In genomic region chr16:3152273-3153076, GRCh38 we compare ENCODE assay signal across 8 cellular contexts. TPM values are rescaled to one million over a fixed set of nuclear protein-coding genes. Genes with fewer than 3 reads are reported as not detected.
DNase-seq lines count a peak whose midpoint lies in the region; ATAC-seq and TF ChIP-seq lines count a peak whose summit lies in the region.

No MANE protein-coding gene starts in this region.

- CTCF ChIA-PET in AG04449 (lab: Yijun Ruan, JAX), result interaction anchor here (1.2 to 10.3 kb wide), 4 partner anchors 10 to 18 kb away, joined by 3 to 206 read pairs (median 9); partner anchors contain the start of gene ZNF213

- DNase-seq in AG04449 (ENCODE audit: low read depth, low spot score), result peak; percentile 70
- DNase-seq in H4 (ENCODE audit: low spot score), result peak; percentile 88
- peak; percentile 89 for DNase-seq in NCI-H2196 (lab: John Stamatoyannopoulos, UW; ENCODE audit: unreplicated experiment)
- peak; percentile 66 for DNase-seq in central memory CD4-positive, alpha-beta T cell
- peak; percentile 97 for DNase-seq in islet precursor cell
- peak; percentile 89 to 94 for DNase-seq in stimulated activated CD4-positive, alpha-beta T cell treated with anti-CD3 and anti-CD28 coated beads, Interleukin-12 subunit alpha, Interleukin-12 subunit beta, amount 100 ng/mL, for 24 hours (ENCODE audit: low read depth in 2 of 2)

- no peak for ATAC-seq in HG02970 (IDR thresholded peaks at IDR 0.05; ENCODE audit: low FRiP score, unreplicated experiment)

- peak overlapping the region; percentile 66 for H3K4me3 ChIP-seq in AG04449 (ENCODE audit: low read depth, low read length)
- peak overlapping the region; percentile 66 for H3K4me3 ChIP-seq in WI38 (ENCODE audit: low read depth, low read length)

- peak; percentile 48 for TF ChIP-seq CTCF in AG04449 (IDR thresholded peaks at IDR 0.05; ENCODE audit: insufficient read depth, low read length, missing control alignments)
- TF ChIP-seq CTCF in WI38 (IDR thresholded peaks at IDR 0.05; ENCODE audit: low read depth, low read length), result peak; percentile 24; the same call in 1 of the 2 replicates

- POLR2A ChIA-PET in AG04449 (lab: Yijun Ruan, JAX), result no interaction called here

RNA-seq across cellular contexts. Expression of gene ZNF213, which starts 17.6 kb away (rescaled TPM):
- total RNA-seq in H4 (2014; rRNA removed; shearing (Covaris generic)), result 2.0 and 3.9 TPM in 2 replicates

RNA-seq across cellular contexts. Expression of gene OR1F1, which starts 35.5 kb away (rescaled TPM):
- 0.81 TPM in 1 of 2 replicates, not detected in the other for total RNA-seq in H4 (2014; rRNA removed; shearing (Covaris generic))

RNA-seq across cellular contexts. Expression of gene ZNF205, which starts 40.1 kb away (rescaled TPM):
- 5.2 and 8.6 TPM in 2 replicates for total RNA-seq in H4 (2014; rRNA removed; shearing (Covaris generic))

RNA-seq across cellular contexts. Expression of gene ZSCAN10, which starts 53.4 kb away (rescaled TPM):
- not detected in 2 replicates for total RNA-seq in H4 (2014; rRNA removed; shearing (Covaris generic))
